8 cellular contexts compared by ENCODE assay signal in the genomic region with DNA sequence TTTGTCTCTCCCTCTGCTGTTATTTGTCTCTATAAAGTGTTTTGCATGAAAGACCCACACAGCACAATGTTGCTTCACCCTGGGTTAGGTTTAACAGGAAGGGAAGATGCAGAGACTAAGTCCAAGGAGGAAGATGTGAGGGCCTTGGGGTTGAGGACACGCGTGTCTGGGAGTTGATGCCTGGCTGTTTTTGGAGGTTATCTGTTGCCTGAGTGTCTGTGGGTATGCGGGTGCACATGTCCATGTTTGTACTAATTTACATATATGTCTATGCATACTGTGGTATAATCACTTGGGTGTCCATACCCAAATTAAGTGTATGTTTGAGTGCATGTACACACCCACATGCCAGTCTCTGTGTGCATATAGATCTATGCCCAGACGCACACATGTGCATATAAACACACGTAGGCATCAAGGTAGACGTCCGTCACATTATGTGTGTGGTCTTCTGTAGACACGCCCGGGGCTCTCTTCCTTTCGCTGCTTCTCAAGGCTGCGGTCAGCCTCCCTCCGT. TPM values are rescaled to one million over a fixed set of nuclear protein-coding genes. Genes with fewer than 3 reads are reported as not detected.
A peak's percentile ranks its signal among the peaks of the same experiment; 100 is the strongest.
DNase-seq lines count a peak whose midpoint lies in the region; ATAC-seq, FAIRE-seq and TF ChIP-seq lines count a peak whose summit lies in the region.

No MANE protein-coding gene starts in this region.

- BruUV-seq in Calu3 (replicated peaks; lab: Mats Ljungman, UMichigan) = no TSS peak

- no peaks in the 10 kb centered on the region for H3K4me1 Mint-ChIP-seq in Calu3 (ENCODE audit: low read depth, unreplicated experiment)

- no peak for ATAC-seq in HG03025 (IDR thresholded peaks at IDR 0.05; ENCODE audit: low FRiP score, unreplicated experiment)
- ATAC-seq in GM18858 (IDR thresholded peaks at IDR 0.05; ENCODE audit: unreplicated experiment) = no peak
- no peak for ATAC-seq in HG03342 (IDR thresholded peaks at IDR 0.05; ENCODE audit: unreplicated experiment)

- H3K9me3 Mint-ChIP-seq in Calu3 (ENCODE audit: low read depth, unreplicated experiment) = no peaks in the 10 kb centered on the region

- H3K36me3 ChIP-seq in HUES6 (ENCODE audit: control insufficient read depth, insufficient read depth, low read length) = no peaks in the 10 kb centered on the region
- H3K36me3 ChIP-seq in bronchial epithelial cell (ENCODE audit: control insufficient read depth, insufficient read depth, low read length) = no peaks in the 10 kb centered on the region
- no peaks in the 10 kb centered on the region for H3K36me3 ChIP-seq in mucosa of stomach (ENCODE audit: control insufficient read depth, insufficient read depth, low read length)

- H3K27me3 ChIP-seq in HUES6 (ENCODE audit: control insufficient read depth, insufficient read depth, low read length) (peaks cover 42% of the 10 kb centered on the region), bronchial epithelial cell (ENCODE audit: control insufficient read depth, insufficient read depth, low read length) (peaks cover 18% of the 10 kb centered on the region), mucosa of stomach (ENCODE audit: control insufficient read depth, insufficient read depth, low read length) (peaks cover 35% of the 10 kb centered on the region)

- peaks cover 83% of the 10 kb centered on the region for H3K27me3 Mint-ChIP-seq in Calu3 (ENCODE audit: unreplicated experiment)

- H3K4me3 Mint-ChIP-seq in Calu3 (ENCODE audit: low read depth, unreplicated experiment) = peak overlapping the region; percentile 39

- no peak for TF ChIP-seq CTCF in Calu3 (IDR thresholded peaks at IDR 0.05; ENCODE audit: unreplicated experiment)
- no peak for TF ChIP-seq CTCF in bronchial epithelial cell (IDR thresholded peaks at IDR 0.05; ENCODE audit: insufficient read depth, low read length, severe bottlenecking)

- DNase-seq in Calu3 = no peak
- DNase-seq in bronchial epithelial cell (ENCODE audit: low read depth) = peak; percentile 5
- no peak for DNase-seq in NCI-H128 (lab: John Stamatoyannopoulos, UW; ENCODE audit: unreplicated experiment)

- no peak overlapping the region for H3K27ac ChIP-seq in HUES6 (ENCODE audit: low read depth, low read length)

- CTCF ChIA-PET in Calu3 (lab: Charles Lee) = no interaction called here

- H3K4me1 ChIP-seq in HUES6 (ENCODE audit: control insufficient read depth, insufficient read depth, low read length) (peaks cover 20% of the 10 kb centered on the region), mucosa of stomach (ENCODE audit: control insufficient read depth, insufficient read depth, low read length) (peaks cover 10% of the 10 kb centered on the region)

- peaks cover 6% of the 10 kb centered on the region for H3K36me3 Mint-ChIP-seq in Calu3 (ENCODE audit: insufficient read depth, unreplicated experiment)

- no peaks in the 10 kb centered on the region for H3K9me3 ChIP-seq in HUES6 (ENCODE audit: control insufficient read depth, insufficient read depth, low read depth, low read length)
- no peaks in the 10 kb centered on the region for H3K9me3 ChIP-seq in mucosa of stomach (ENCODE audit: control insufficient read depth, low read length)

- H3K27ac Mint-ChIP-seq in Calu3 (ENCODE audit: unreplicated experiment) = no peak overlapping the region

- H3K4me3 ChIP-seq in HUES6 (ENCODE audit: low read depth, low read length) (peak overlapping the region; percentile 65), bronchial epithelial cell (ENCODE audit: low read depth, low read length) (no peak overlapping the region), mucosa of stomach (ENCODE audit: low read length) (no peak overlapping the region)

- FAIRE-seq in bronchial epithelial cell (lab: Jason Lieb, UNC) = no peak

- intact Hi-C loops in Calu3 (cut with micrococcal nuclease; ENCODE audit: unreplicated experiment) = no loop called here

- H3K9ac ChIP-seq in HUES6 (ENCODE audit: low read length) (peak overlapping the region; percentile 39), mucosa of stomach (ENCODE audit: low read length) (peak overlapping the region; percentile 26)

RNA-seq across cellular contexts. Expression of a gene that starts 1.0 kb away (rescaled TPM):
- 0.14 and 0.37 TPM in 2 replicates for total RNA-seq in Calu3 (2022)
- under 0.01 and 0.26 TPM in 2 replicates for total RNA-seq in bronchial epithelial cell
